Comparison of ENCODE assay signal across 27 cellular contexts in the genomic region with DNA sequence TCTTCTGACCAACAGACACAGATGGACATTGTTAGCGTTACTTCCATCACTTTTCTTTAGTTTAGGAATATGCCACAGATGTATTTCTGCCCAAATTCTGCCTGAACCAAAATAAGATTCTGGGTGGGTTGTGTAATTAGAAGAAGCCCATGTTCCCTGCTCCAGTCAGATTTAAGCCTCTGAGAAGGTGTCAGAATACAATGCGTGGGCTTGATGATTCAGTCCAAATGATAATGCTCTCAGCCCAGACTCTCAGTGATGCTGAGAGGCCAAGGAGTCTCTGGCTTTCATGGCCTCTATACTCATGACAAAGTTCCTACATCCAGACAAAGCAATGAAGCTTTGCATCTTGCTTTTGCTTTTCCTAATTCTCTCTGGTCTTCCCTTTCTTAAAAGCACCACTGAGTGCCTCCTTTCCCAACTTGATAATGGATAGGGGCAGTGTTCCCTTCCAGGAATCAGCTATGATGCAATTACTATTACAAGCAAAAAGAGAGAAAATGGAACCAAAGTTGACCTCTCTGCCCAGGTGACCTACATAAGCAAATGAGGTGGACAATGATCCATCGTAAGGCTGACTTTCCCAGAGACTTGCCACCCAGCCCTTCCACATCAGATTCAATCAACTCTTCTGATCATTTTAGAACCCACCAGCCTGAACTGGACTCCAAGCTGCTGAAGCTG. TPM values are rescaled to one million over a fixed set of nuclear protein-coding genes. Genes with fewer than 3 reads are reported as not detected.
DNase-seq lines count a peak whose midpoint lies in the region; ATAC-seq, FAIRE-seq and TF ChIP-seq lines count a peak whose summit lies in the region.
"Had no signal": no experiment of that assay in that cellular context is flagged by ENCODE, and none has a peak within 500 bp of the region (broad histone marks: within the 10 kb centered on the region; RNA-seq: fewer than 3 reads in every experiment).

No MANE protein-coding gene starts in this region.

- H3K4me3 ChIP-seq in liver (ENCODE audit: low read depth in 1 of 3, low read length in 3 of 3): no peak overlapping the region
- no peak overlapping the region for H3K4me3 ChIP-seq in HepG2 (replicated peaks in 1 of 3; ENCODE audit: insufficient read depth in 1 of 3, low read depth in 2 of 3, low read length in 3 of 3)
- no peak overlapping the region for H3K4me3 ChIP-seq in fibroblast of pulmonary artery (replicated peaks; ENCODE audit: low read depth, low read length)
- H3K4me3 ChIP-seq in thyroid gland (replicated peaks in 1 of 3): no peak overlapping the region
- H3K4me3 ChIP-seq: BLaER1, GM23338, HAP-1 had no signal

- no peak for TF ChIP-seq EP300 in HepG2 (IDR thresholded peaks at IDR 0.05; ENCODE audit: low read depth in 2 of 2, low read length in 2 of 2)
- no peak for TF ChIP-seq EP300 in HepG2 (CRISPR knock-in tag; IDR thresholded peaks at IDR 0.05; ENCODE audit: borderline replicate concordance)

- H3K27me3 ChIP-seq in liver (ENCODE audit: control insufficient read depth in 4 of 4, insufficient read depth in 4 of 4, low read length in 3 of 4): no peaks in the 10 kb centered on the region
- H3K27me3 ChIP-seq in HepG2 (ENCODE audit: control insufficient read depth in 1 of 2, insufficient read depth in 2 of 2, low read length in 2 of 2): no peaks in the 10 kb centered on the region
- no peaks in the 10 kb centered on the region for H3K27me3 ChIP-seq in thyroid gland
- H3K27me3 ChIP-seq: BLaER1 had no signal

- H2AFZ ChIP-seq in HepG2 (ENCODE audit: low read length): no peak overlapping the region
- H2AFZ ChIP-seq: GM23338 had no signal

- no peak for TF ChIP-seq POLR2A in HepG2 (IDR thresholded peaks at IDR 0.05; ENCODE audit: insufficient read depth in 1 of 2, low read depth in 2 of 2, low read length in 2 of 2)
- TF ChIP-seq POLR2A in thyroid gland (IDR thresholded peaks at IDR 0.05): no peak

- no peak overlapping the region for H3K4me2 ChIP-seq in HepG2 (ENCODE audit: low read depth, low read length)
- H3K4me2 ChIP-seq: BLaER1, GM23338, KMS-11, SK-N-SH had no signal

- no peaks in the 10 kb centered on the region for H4K20me1 ChIP-seq in HepG2 (ENCODE audit: insufficient read depth, low read length)
- H4K20me1 ChIP-seq: BLaER1 had no signal

- BruUV-seq in HepG2 (replicated peaks; lab: Mats Ljungman, UMichigan): no TSS peak

- DNase-seq in HepG2 (ENCODE audit: low spot score) (no peak), fibroblast of pulmonary artery (ENCODE audit: low read depth) (peak; percentile 20), omental fat pad (ENCODE audit: low spot score) (no peak), NCI-H146 treated with DMSO at 0.1 percent for 48 hours (lab: John Stamatoyannopoulos, UW; ENCODE audit: unreplicated experiment) (no peak), thyroid gland (no peak)
- DNase-seq: 8988T; CD4-positive, CD25-positive, alpha-beta regulatory T cell; HFFc6; NCI-H1092; NCI-H1417 treated with DMSO at 0.1 percent for 48 hours; NCI-H187; NCI-H2081 treated with DMSO at 0.1 percent for 48 hours; NCI-H2171; NCI-H345; NCI-H524; NCI-H774; PC-3; SK-N-SH had no signal

- in situ Hi-C loops in HepG2 (cut with HindIII; ENCODE audit: extremely low pct_ligation_motif_present, low pct_unique_long_range_greater_than_20kb): no loop called here

- peak; percentile 37 to 53 for TF ChIP-seq RAD21 in liver (IDR thresholded peaks at IDR 0.05)
- TF ChIP-seq RAD21 in HepG2 (CRISPR knock-in tag; IDR thresholded peaks at IDR 0.05): no peak

- CTCF ChIA-PET in HepG2 (lab: Yijun Ruan, JAX; ENCODE audit: low intra/inter-chr PET ratio, low total read pairs): interaction anchor here (1.7 to 2.2 kb wide), 2 partner anchors 76 to 94 kb away, joined by 4 to 10 read pairs; no protein-coding TSS in a partner anchor

- no peak for FAIRE-seq in HepG2 (lab: Jason Lieb, UNC)
- FAIRE-seq: D721Med had no signal

- TF ChIP-seq CTCF in liver (IDR thresholded peaks at IDR 0.05; ENCODE audit: low read depth, low read length, missing input control) (no peak), HepG2 (CRISPR knock-in tag; IDR thresholded peaks at IDR 0.05) (no peak), fibroblast of pulmonary artery (IDR thresholded peaks at IDR 0.05; ENCODE audit: low read length, missing control alignments) (no peak), omental fat pad (IDR thresholded peaks at IDR 0.05) (no peak), thyroid gland (IDR thresholded peaks at IDR 0.05) (no peak)

- no peaks in the 10 kb centered on the region for H3K79me2 ChIP-seq in HepG2 (ENCODE audit: insufficient read depth, low read length)

- 66% methylated on average over 3 of the region's 3 CpGs for WGBS in liver
- 76% methylated on average over 3 of the region's 3 CpGs for WGBS in HepG2 (ENCODE audit: low lambda C conversion rate)
- 67 to 81% methylated on average over 3 of the region's 3 CpGs for WGBS in thyroid gland, 2 donors

- intact Hi-C loops in HepG2 (cut with micrococcal nuclease; ENCODE audit: unreplicated experiment) (no loop called here), thyroid gland (cut with DNase I) (no loop called here)

- H3K4me1 ChIP-seq in liver (ENCODE audit: control insufficient read depth in 4 of 4, insufficient read depth in 4 of 4, low read length in 3 of 4): peaks cover 3 to 22% (median 4%) of the 10 kb centered on the region in 4 donors
- H3K4me1 ChIP-seq in HepG2 (ENCODE audit: insufficient read depth, low read length): no peaks in the 10 kb centered on the region
- H3K4me1 ChIP-seq in thyroid gland: no peaks in the 10 kb centered on the region
- H3K4me1 ChIP-seq: BLaER1 had no signal

- no peak for ATAC-seq in HepG2
- ATAC-seq in omental fat pad (ENCODE audit: low FRiP score): peak; percentile 25
- no peak for ATAC-seq in HG03439 (IDR thresholded peaks at IDR 0.05; ENCODE audit: unreplicated experiment)
- ATAC-seq: PC-3 had no signal

- POLR2A ChIA-PET in HepG2 (lab: Yijun Ruan, JAX): interaction anchor here (0.9 to 1.7 kb wide), 2 partner anchors 8 to 76 kb away, joined by 3 to 8 read pairs; a partner anchor contains a TSS

- H3K9ac ChIP-seq in liver (ENCODE audit: low read depth in 1 of 2, low read length in 2 of 2) (no peak overlapping the region), HepG2 (ENCODE audit: insufficient read depth, low read depth, low read length) (no peak overlapping the region)
- H3K9ac ChIP-seq: BLaER1, KMS-11, SK-N-SH had no signal

- no peaks in the 10 kb centered on the region for H3K9me3 ChIP-seq in liver (ENCODE audit: control insufficient read depth in 4 of 4, low read length in 3 of 4)
- H3K9me3 ChIP-seq in HepG2 (ENCODE audit: low read length): no peaks in the 10 kb centered on the region
- no peaks in the 10 kb centered on the region for H3K9me3 ChIP-seq in thyroid gland
- H3K9me3 ChIP-seq: BLaER1, HAP-1, SK-N-SH had no signal

- H3K36me3 ChIP-seq in liver (ENCODE audit: control insufficient read depth in 4 of 4, insufficient read depth in 3 of 4, low read depth in 1 of 4, low read length in 3 of 4) (peaks cover 13 to 72% (median 55%) of the 10 kb centered on the region in 4 donors), HepG2 (replicated peaks in 1 of 2; ENCODE audit: control insufficient read depth in 1 of 2, insufficient read depth in 2 of 2, low read length in 2 of 2) (peaks cover 5 to 20% of the 10 kb centered on the region in 2 experiments; a peak in 4 of 5 replicates), thyroid gland (peaks cover 3 to 21% of the 10 kb centered on the region in 2 donors)
- H3K36me3 ChIP-seq: BLaER1, HAP-1 had no signal

- peak overlapping the region; percentile 30 to 60 for H3K27ac ChIP-seq in liver (ENCODE audit: low read depth in 1 of 2, low read length in 2 of 2)
- no peak overlapping the region for H3K27ac ChIP-seq in HepG2 (ENCODE audit: extremely low read length, insufficient read depth, low read length)
- peak overlapping the region; percentile 75 for H3K27ac ChIP-seq in temporal lobe (ENCODE audit: low read depth, low read length)
- no peak overlapping the region for H3K27ac ChIP-seq in thyroid gland
- H3K27ac ChIP-seq: BLaER1, KMS-11 had no signal

TF ChIP-seq in HepG2, 621 proteins besides CTCF, POLR2A, EP300 and RAD21 (continues in another document):
- no peak for TF ChIP-seq DMAP1 (CRISPR knock-in tag; IDR thresholded peaks at IDR 0.05)
- no peak for TF ChIP-seq ZNF33B (CRISPR knock-in tag; IDR thresholded peaks at IDR 0.05)

RNA-seq across cellular contexts. Expression of a gene that starts 8.8 kb away (rescaled TPM):
- total RNA-seq in liver (10 to 100 TPM; 15.2 to 56.8 TPM), HepG2 (2016; rRNA removed; fragmentation: Illumina TruSeq; extraction: Trizol) (5.3 and 5.8 TPM in 2 replicates), omental fat pad (1 to 10 TPM in 3 of 4 donors, under 1 TPM in 1; 0.56 to 7.7 (median 1.6) TPM), temporal lobe (2.5 TPM), thyroid gland (10 to 100 TPM in 1 of 4 donors, 1 to 10 TPM in 3; 3.8 to 12.8 (median 6.2) TPM)
- polyA plus RNA-seq in liver (10 to 100 TPM; 10.9 to 43.6 TPM), HepG2 (2011; rRNA removed) (4.6 and 6.9 TPM in 2 replicates)
- 0.26 and 0.61 TPM in 2 replicates for total RNA-seq in HepG2 (2016; cell fraction: cytosol; rRNA removed; fragmentation: Illumina TruSeq; extraction: Trizol; ENCODE audit: low read depth)
- 5.5 and 5.9 TPM in 2 replicates for total RNA-seq in HepG2 (2016; cell fraction: insoluble cytoplasmic fraction; rRNA removed; fragmentation: Illumina TruSeq; extraction: Trizol)
- total RNA-seq in HepG2 (2016; cell fraction: membrane; rRNA removed; fragmentation: Illumina TruSeq; extraction: Trizol): 1.7 and 1.8 TPM in 2 replicates
- total RNA-seq in HepG2 (2016; cell fraction: nucleus; rRNA removed; fragmentation: Illumina TruSeq; extraction: Trizol): 4.7 and 7.1 TPM in 2 replicates
- 2.9 and 3.8 TPM in 2 replicates for polyA plus RNA-seq in HepG2 (2011; cell fraction: cytosol; rRNA removed)
- 16.5 and 18.0 TPM in 2 replicates for polyA plus RNA-seq in HepG2 (2011; cell fraction: nucleus; rRNA removed)
- polyA plus RNA-seq in HepG2 (2012): 3.5 and 6.2 TPM in 2 replicates
- 0.64 and 0.66 TPM in 2 replicates for polyA plus RNA-seq in HepG2 (2016; cell fraction: cytosol; fragmentation: Illumina TruSeq; extraction: Trizol; ENCODE audit: low read depth)
- 5.1 and 5.9 TPM in 2 replicates for polyA plus RNA-seq in HepG2 (2016; cell fraction: insoluble cytoplasmic fraction; fragmentation: Illumina TruSeq; extraction: Trizol; ENCODE audit: low read depth)
- polyA plus RNA-seq in HepG2 (2016; cell fraction: membrane; fragmentation: Illumina TruSeq; extraction: Trizol; ENCODE audit: low read depth): 1.5 and 1.7 TPM in 2 replicates
- 8.9 and 9.0 TPM in 2 replicates for polyA plus RNA-seq in HepG2 (2016; cell fraction: nucleus; fragmentation: Illumina TruSeq; extraction: Trizol; ENCODE audit: insufficient read depth, low read depth)
- polyA minus RNA-seq in HepG2 (2011; rRNA and poly(A)+ RNA removed; ENCODE audit: low replicate concordance): 0.23 and 7.7 TPM in 2 replicates
- 1.5 and 1.8 TPM in 2 replicates for polyA minus RNA-seq in HepG2 (2011; cell fraction: cytosol; rRNA and poly(A)+ RNA removed)
- 9.7 and 11.6 TPM in 2 replicates for polyA minus RNA-seq in HepG2 (2011; cell fraction: nucleus; rRNA and poly(A)+ RNA removed)
- total RNA-seq: CD4-positive, CD25-positive, alpha-beta regulatory T cell had no signal
- polyA plus RNA-seq: CD4-positive, CD25-positive, alpha-beta regulatory T cell; IgD-negative memory B cell had no signal

Comparison
In these comparisons a context has a peak if more than half of its experiments do, and no peak if none do; other contexts are left out.
1. H3K27ac ChIP-seq: peak in liver (2 of 2) and temporal lobe (single experiment); none in HepG2 (single experiment) and thyroid gland (0 of 3).